1 cellular context compared by ENCODE assay signal in the genomic region with DNA sequence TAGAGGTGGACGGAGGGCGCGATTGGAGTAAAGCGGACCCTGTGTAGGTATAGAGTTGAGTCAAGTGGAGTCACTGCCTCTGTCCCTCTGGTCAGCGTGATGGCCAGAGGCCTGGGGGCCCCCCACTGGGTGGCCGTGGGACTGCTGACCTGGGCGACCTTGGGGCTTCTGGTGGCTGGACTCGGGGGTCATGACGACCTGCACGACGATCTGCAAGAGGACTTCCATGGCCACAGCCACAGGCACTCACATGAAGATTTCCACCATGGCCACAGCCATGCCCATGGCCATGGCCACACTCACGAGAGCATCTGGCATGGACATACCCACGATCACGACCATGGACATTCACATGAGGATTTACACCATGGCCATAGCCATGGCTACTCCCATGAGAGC.
TF ChIP-seq lines count a peak whose summit lies in the region.

No MANE protein-coding gene starts in this region.

TF ChIP-seq in K562, 482 proteins besides CTCF, POLR2A, EP300 and RAD21 (continued from another document and continues in another):
- TF ChIP-seq, protein P1, sequence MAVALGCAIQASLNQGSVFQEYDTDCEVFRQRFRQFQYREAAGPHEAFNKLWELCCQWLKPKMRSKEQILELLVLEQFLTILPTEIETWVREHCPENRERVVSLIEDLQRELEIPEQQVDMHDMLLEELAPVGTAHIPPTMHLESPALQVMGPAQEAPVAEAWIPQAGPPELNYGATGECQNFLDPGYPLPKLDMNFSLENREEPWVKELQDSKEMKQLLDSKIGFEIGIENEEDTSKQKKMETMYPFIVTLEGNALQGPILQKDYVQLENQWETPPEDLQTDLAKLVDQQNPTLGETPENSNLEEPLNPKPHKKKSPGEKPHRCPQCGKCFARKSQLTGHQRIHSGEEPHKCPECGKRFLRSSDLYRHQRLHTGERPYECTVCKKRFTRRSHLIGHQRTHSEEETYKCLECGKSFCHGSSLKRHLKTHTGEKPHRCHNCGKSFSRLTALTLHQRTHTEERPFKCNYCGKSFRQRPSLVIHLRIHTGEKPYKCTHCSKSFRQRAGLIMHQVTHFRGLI (CRISPR knock-in tag; IDR thresholded peaks at IDR 0.05) = no peak
- TF ChIP-seq RAD51 (IDR thresholded peaks at IDR 0.05; ENCODE audit: borderline replicate concordance, low read depth) = no peak
- TF ChIP-seq PRPF4 (IDR thresholded peaks at IDR 0.05; ENCODE audit: insufficient read depth, low read depth, low read length, poor library complexity, severe bottlenecking) = no peak
- TF ChIP-seq SMARCB1 (IDR thresholded peaks at IDR 0.05; ENCODE audit: insufficient read length, low read depth) = no peak
- TF ChIP-seq ZNF212 (CRISPR knock-in tag; IDR thresholded peaks at IDR 0.05) = no peak
- peak; percentile 70 to 71; a peak in 3 of 4 replicates for TF ChIP-seq SIN3A (IDR thresholded peaks at IDR 0.05; ENCODE audit: borderline replicate concordance in 2 of 2, control insufficient read depth in 1 of 2, low read depth in 2 of 2, low read length in 2 of 2)
- no peak for TF ChIP-seq HCFC1 (IDR thresholded peaks at IDR 0.05; ENCODE audit: low read depth, low read length)
- peak; percentile 39; the same call in 1 of the 2 replicates for TF ChIP-seq NBN (IDR thresholded peaks at IDR 0.05; ENCODE audit: low read depth)
- TF ChIP-seq, protein P2, sequence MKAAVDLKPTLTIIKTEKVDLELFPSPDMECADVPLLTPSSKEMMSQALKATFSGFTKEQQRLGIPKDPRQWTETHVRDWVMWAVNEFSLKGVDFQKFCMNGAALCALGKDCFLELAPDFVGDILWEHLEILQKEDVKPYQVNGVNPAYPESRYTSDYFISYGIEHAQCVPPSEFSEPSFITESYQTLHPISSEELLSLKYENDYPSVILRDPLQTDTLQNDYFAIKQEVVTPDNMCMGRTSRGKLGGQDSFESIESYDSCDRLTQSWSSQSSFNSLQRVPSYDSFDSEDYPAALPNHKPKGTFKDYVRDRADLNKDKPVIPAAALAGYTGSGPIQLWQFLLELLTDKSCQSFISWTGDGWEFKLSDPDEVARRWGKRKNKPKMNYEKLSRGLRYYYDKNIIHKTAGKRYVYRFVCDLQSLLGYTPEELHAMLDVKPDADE (conservative IDR thresholded peaks at IDR 0.05; ENCODE audit: control insufficient read depth, low read depth, low read length) = 0 out of 2 replicates have a peak, but pooled peaks have one; percentile 34
- TF ChIP-seq, protein P3, sequence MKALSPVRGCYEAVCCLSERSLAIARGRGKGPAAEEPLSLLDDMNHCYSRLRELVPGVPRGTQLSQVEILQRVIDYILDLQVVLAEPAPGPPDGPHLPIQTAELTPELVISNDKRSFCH (CRISPR knock-in tag; IDR thresholded peaks at IDR 0.05) = no peak
- TF ChIP-seq, protein P3 (tag; IDR thresholded peaks at IDR 0.05) = 0 out of 2 replicates have a peak, but pooled peaks have one; percentile 15
- TF ChIP-seq, protein P4, sequence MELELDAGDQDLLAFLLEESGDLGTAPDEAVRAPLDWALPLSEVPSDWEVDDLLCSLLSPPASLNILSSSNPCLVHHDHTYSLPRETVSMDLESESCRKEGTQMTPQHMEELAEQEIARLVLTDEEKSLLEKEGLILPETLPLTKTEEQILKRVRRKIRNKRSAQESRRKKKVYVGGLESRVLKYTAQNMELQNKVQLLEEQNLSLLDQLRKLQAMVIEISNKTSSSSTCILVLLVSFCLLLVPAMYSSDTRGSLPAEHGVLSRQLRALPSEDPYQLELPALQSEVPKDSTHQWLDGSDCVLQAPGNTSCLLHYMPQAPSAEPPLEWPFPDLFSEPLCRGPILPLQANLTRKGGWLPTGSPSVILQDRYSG (tag; conservative IDR thresholded peaks at IDR 0.05; ENCODE audit: low read depth) = 0 out of 2 replicates have a peak, but pooled peaks have one; percentile 18
- TF ChIP-seq FOXK2 (conservative IDR thresholded peaks at IDR 0.05 in 1 of 2, IDR thresholded peaks at IDR 0.05 in 1 of 2; ENCODE audit: low read depth in 2 of 2) = 0 out of 4 replicates have a peak, but pooled peaks of 1 of the 2 experiments have one; percentile 19
- TF ChIP-seq, protein P5, sequence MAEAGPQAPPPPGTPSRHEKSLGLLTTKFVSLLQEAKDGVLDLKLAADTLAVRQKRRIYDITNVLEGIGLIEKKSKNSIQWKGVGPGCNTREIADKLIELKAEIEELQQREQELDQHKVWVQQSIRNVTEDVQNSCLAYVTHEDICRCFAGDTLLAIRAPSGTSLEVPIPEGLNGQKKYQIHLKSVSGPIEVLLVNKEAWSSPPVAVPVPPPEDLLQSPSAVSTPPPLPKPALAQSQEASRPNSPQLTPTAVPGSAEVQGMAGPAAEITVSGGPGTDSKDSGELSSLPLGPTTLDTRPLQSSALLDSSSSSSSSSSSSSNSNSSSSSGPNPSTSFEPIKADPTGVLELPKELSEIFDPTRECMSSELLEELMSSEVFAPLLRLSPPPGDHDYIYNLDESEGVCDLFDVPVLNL (CRISPR knock-in tag; IDR thresholded peaks at IDR 0.05; ENCODE audit: low read depth) = peak; percentile 68; the same call in 1 of the 2 replicates
- no peak for TF ChIP-seq ZNF696 (CRISPR knock-in tag; conservative IDR thresholded peaks at IDR 0.05)
- TF ChIP-seq, protein P6, sequence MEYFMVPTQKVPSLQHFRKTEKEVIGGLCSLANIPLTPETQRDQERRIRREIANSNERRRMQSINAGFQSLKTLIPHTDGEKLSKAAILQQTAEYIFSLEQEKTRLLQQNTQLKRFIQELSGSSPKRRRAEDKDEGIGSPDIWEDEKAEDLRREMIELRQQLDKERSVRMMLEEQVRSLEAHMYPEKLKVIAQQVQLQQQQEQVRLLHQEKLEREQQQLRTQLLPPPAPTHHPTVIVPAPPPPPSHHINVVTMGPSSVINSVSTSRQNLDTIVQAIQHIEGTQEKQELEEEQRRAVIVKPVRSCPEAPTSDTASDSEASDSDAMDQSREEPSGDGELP (CRISPR knock-in tag; IDR thresholded peaks at IDR 0.05; ENCODE audit: borderline replicate concordance) = 0 out of 2 replicates have a peak, but pooled peaks have one; percentile 28
- TF ChIP-seq, protein P7, sequence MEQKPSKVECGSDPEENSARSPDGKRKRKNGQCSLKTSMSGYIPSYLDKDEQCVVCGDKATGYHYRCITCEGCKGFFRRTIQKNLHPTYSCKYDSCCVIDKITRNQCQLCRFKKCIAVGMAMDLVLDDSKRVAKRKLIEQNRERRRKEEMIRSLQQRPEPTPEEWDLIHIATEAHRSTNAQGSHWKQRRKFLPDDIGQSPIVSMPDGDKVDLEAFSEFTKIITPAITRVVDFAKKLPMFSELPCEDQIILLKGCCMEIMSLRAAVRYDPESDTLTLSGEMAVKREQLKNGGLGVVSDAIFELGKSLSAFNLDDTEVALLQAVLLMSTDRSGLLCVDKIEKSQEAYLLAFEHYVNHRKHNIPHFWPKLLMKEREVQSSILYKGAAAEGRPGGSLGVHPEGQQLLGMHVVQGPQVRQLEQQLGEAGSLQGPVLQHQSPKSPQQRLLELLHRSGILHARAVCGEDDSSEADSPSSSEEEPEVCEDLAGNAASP (IDR thresholded peaks at IDR 0.05) = no peak
- TF ChIP-seq BHLHE40 (IDR thresholded peaks at IDR 0.05; ENCODE audit: low read length) = 0 out of 2 replicates have a peak, but pooled peaks have one; percentile 16
- TF ChIP-seq ZBTB7A (IDR thresholded peaks at IDR 0.05; ENCODE audit: borderline replicate concordance, control insufficient read depth, low read depth, low read length) = 0 out of 2 replicates have a peak, but pooled peaks have one; percentile 55
- no peak for TF ChIP-seq ILF3 (IDR thresholded peaks at IDR 0.05; ENCODE audit: borderline replicate concordance)
- TF ChIP-seq ZFX (CRISPR knock-in tag; IDR thresholded peaks at IDR 0.05) = peak; percentile 31
- TF ChIP-seq, protein P8, sequence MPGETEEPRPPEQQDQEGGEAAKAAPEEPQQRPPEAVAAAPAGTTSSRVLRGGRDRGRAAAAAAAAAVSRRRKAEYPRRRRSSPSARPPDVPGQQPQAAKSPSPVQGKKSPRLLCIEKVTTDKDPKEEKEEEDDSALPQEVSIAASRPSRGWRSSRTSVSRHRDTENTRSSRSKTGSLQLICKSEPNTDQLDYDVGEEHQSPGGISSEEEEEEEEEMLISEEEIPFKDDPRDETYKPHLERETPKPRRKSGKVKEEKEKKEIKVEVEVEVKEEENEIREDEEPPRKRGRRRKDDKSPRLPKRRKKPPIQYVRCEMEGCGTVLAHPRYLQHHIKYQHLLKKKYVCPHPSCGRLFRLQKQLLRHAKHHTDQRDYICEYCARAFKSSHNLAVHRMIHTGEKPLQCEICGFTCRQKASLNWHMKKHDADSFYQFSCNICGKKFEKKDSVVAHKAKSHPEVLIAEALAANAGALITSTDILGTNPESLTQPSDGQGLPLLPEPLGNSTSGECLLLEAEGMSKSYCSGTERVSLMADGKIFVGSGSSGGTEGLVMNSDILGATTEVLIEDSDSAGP (CRISPR knock-in tag; IDR thresholded peaks at IDR 0.05) = peak; percentile 69; the same call in 1 of the 2 replicates
- TF ChIP-seq CHCHD3 (CRISPR knock-in tag; IDR thresholded peaks at IDR 0.05) = no peak
- TF ChIP-seq, protein P9, sequence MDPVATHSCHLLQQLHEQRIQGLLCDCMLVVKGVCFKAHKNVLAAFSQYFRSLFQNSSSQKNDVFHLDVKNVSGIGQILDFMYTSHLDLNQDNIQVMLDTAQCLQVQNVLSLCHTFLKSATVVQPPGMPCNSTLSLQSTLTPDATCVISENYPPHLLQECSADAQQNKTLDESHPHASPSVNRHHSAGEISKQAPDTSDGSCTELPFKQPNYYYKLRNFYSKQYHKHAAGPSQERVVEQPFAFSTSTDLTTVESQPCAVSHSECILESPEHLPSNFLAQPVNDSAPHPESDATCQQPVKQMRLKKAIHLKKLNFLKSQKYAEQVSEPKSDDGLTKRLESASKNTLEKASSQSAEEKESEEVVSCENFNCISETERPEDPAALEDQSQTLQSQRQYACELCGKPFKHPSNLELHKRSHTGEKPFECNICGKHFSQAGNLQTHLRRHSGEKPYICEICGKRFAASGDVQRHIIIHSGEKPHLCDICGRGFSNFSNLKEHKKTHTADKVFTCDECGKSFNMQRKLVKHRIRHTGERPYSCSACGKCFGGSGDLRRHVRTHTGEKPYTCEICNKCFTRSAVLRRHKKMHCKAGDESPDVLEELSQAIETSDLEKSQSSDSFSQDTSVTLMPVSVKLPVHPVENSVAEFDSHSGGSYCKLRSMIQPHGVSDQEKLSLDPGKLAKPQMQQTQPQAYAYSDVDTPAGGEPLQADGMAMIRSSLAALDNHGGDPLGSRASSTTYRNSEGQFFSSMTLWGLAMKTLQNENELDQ (CRISPR knock-in tag; IDR thresholded peaks at IDR 0.05; ENCODE audit: borderline replicate concordance) = 0 out of 2 replicates have a peak, but pooled peaks have one; percentile 50
- TF ChIP-seq, protein P10, sequence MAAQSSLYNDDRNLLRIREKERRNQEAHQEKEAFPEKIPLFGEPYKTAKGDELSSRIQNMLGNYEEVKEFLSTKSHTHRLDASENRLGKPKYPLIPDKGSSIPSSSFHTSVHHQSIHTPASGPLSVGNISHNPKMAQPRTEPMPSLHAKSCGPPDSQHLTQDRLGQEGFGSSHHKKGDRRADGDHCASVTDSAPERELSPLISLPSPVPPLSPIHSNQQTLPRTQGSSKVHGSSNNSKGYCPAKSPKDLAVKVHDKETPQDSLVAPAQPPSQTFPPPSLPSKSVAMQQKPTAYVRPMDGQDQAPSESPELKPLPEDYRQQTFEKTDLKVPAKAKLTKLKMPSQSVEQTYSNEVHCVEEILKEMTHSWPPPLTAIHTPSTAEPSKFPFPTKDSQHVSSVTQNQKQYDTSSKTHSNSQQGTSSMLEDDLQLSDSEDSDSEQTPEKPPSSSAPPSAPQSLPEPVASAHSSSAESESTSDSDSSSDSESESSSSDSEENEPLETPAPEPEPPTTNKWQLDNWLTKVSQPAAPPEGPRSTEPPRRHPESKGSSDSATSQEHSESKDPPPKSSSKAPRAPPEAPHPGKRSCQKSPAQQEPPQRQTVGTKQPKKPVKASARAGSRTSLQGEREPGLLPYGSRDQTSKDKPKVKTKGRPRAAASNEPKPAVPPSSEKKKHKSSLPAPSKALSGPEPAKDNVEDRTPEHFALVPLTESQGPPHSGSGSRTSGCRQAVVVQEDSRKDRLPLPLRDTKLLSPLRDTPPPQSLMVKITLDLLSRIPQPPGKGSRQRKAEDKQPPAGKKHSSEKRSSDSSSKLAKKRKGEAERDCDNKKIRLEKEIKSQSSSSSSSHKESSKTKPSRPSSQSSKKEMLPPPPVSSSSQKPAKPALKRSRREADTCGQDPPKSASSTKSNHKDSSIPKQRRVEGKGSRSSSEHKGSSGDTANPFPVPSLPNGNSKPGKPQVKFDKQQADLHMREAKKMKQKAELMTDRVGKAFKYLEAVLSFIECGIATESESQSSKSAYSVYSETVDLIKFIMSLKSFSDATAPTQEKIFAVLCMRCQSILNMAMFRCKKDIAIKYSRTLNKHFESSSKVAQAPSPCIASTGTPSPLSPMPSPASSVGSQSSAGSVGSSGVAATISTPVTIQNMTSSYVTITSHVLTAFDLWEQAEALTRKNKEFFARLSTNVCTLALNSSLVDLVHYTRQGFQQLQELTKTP (IDR thresholded peaks at IDR 0.05; ENCODE audit: low read depth in 1 of 2, partially characterized antibody in 2 of 2) = peak in 1 of 2 experiments; percentile 60
- peak; percentile 91 for TF ChIP-seq BRD9 (IDR thresholded peaks at IDR 0.05; ENCODE audit: low read depth, partially characterized antibody)
- no peak for TF ChIP-seq HNRNPUL1 (IDR thresholded peaks at IDR 0.05; ENCODE audit: low read length)
- peak; percentile 57; the same call in 1 of the 2 replicates for TF ChIP-seq EHMT2 (IDR thresholded peaks at IDR 0.05)
- TF ChIP-seq RB1 (IDR thresholded peaks at IDR 0.05; ENCODE audit: low read depth) = peak; percentile 57; the same call in 1 of the 2 replicates
- TF ChIP-seq NUFIP1 (IDR thresholded peaks at IDR 0.05; ENCODE audit: partially characterized antibody) = peak; percentile 17
- 0 out of 4 replicates have a peak, but pooled peaks have one; percentile 23 to 38 for TF ChIP-seq TEAD1 (CRISPR knock-in tag; IDR thresholded peaks at IDR 0.05)
- TF ChIP-seq, protein P11, sequence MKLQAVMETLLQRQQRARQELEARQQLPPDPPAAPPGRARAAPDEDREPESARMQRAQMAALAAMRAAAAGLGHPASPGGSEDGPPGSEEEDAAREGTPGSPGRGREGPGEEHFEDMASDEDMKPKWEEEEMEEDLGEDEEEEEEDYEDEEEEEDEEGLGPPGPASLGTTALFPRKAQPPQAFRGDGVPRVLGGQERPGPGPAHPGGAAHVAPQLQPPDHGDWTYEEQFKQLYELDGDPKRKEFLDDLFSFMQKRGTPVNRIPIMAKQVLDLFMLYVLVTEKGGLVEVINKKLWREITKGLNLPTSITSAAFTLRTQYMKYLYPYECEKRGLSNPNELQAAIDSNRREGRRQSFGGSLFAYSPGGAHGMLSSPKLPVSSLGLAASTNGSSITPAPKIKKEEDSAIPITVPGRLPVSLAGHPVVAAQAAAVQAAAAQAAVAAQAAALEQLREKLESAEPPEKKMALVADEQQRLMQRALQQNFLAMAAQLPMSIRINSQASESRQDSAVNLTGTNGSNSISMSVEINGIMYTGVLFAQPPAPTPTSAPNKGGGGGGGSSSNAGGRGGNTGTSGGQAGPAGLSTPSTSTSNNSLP (IDR thresholded peaks at IDR 0.05; ENCODE audit: borderline replicate concordance, low read depth, low read length) = no peak
- no peak for TF ChIP-seq NELFE (IDR thresholded peaks at IDR 0.05; ENCODE audit: insufficient read depth, insufficient read length)
- TF ChIP-seq ARNT (IDR thresholded peaks at IDR 0.05) = peak; percentile 0 to 41; a peak in 1 of 4 replicates
- peak; percentile 34 for TF ChIP-seq CHD1 (IDR thresholded peaks at IDR 0.05; ENCODE audit: low read length)
- 0 out of 2 replicates have a peak, but pooled peaks have one; percentile 30 for TF ChIP-seq ZZZ3 (IDR thresholded peaks at IDR 0.05)
- peak; percentile 38 for TF ChIP-seq MYC (IDR thresholded peaks at IDR 0.05; ENCODE audit: low read depth, low read length)
- TF ChIP-seq MYC (CRISPR knock-in tag; IDR thresholded peaks at IDR 0.05; ENCODE audit: borderline replicate concordance, low read depth) = no peak
- TF ChIP-seq ESRRA (IDR thresholded peaks at IDR 0.05; ENCODE audit: borderline replicate concordance, low read depth) = peak; percentile 99
- no peak for TF ChIP-seq DMBX1 (CRISPR knock-in tag; IDR thresholded peaks at IDR 0.05; ENCODE audit: borderline replicate concordance)
